ENCODE assay signal across 8 cellular contexts in genomic region chr9:86629530-86629929, GRCh38.
"Had no signal": no experiment of that assay in that cellular context is flagged by ENCODE, and none has a peak within 500 bp of the region (broad histone marks: within the 10 kb centered on the region; RNA-seq: fewer than 3 reads in every experiment).

No MANE protein-coding gene starts in this region.

- FAIRE-seq: HTR-8/SVneo, K562 had no signal

- H3K4me2 ChIP-seq: KMS-11 had no signal

- ATAC-seq: K562 had no signal

- H3K9ac ChIP-seq: KMS-11 had no signal

- H3K27ac ChIP-seq: HL-60, KMS-11 had no signal

- DNase-seq: IMR-90, Karpas-422, KBM-7, KG1 had no signal

- H3K4me3 ChIP-seq: K562 had no signal
